Comparison of ENCODE assay signal across 9 cellular contexts in the genomic region with DNA sequence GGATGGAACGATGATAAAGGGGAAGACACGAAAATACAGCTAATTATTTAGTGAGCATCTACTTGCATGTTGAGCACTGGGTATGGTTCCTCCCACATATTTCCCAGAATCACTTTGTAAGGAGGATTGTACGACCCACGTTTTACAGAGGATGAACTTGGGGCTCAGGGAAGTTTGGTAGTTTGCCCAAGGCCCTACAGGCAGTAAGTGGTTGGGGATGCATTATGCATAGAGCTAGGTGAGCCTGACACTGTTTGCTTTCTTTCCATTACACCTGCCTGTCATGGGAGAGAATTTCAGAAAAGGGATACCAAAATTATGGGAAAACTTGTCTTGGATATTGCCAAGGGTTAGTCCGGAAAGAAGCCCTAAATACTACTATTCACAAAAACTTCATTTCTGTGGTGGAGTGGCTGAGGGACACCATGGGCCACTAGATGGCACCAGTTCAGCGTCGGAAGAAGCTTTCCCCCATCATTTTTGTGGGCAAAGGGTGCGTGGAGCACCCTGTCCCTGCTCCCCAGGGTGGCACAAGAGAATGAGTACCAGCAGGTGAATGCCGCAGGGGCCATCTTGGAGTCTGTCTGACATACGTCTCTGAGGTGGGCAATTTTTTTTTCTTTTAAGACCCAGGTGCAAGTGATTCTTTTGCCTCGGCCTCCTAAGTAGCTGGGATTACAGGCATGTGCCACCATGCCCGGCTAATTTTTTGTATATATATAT. TPM values are rescaled to one million over a fixed set of nuclear protein-coding genes. Genes with fewer than 3 reads are reported as not detected.
DNase-seq lines count a peak whose midpoint lies in the region; ATAC-seq, FAIRE-seq and TF ChIP-seq lines count a peak whose summit lies in the region.
"Had no signal": no experiment of that assay in that cellular context is flagged by ENCODE, and none has a peak within 500 bp of the region (broad histone marks: within the 10 kb centered on the region; RNA-seq: fewer than 3 reads in every experiment).

No MANE protein-coding gene starts in this region.

- no peaks in the 10 kb centered on the region for H3K4me1 Mint-ChIP-seq in activated CD8-positive, alpha-beta T cell treated with anti-CD3 and anti-CD28 coated beads for 36 hours (ENCODE audit: low read depth)
- H3K4me1 Mint-ChIP-seq in natural killer cell, result no peaks in the 10 kb centered on the region

- POLR2A ChIA-PET in HEK293 (lab: Yijun Ruan, JAX) (no interaction called here), endothelial cell of umbilical vein (lab: Charles Lee) (no interaction called here)
- POLR2A ChIA-PET in activated CD8-positive, alpha-beta T cell treated with anti-CD3 and anti-CD28 coated beads for 36 hours (lab: Charles Lee), result interaction anchor here (1.0 kb wide), 1 partner anchor 382 kb away, joined by 3 read pairs; no protein-coding TSS in a partner anchor

- peaks cover 12% of the 10 kb centered on the region for H3K27me3 Mint-ChIP-seq in activated CD8-positive, alpha-beta T cell treated with anti-CD3 and anti-CD28 coated beads for 36 hours
- peaks cover 14 to 26% of the 10 kb centered on the region in 2 donors for H3K27me3 Mint-ChIP-seq in natural killer cell (ENCODE audit: low read depth in 2 of 2)

- H3K27me3 ChIP-seq in BE2C (no peaks in the 10 kb centered on the region), endothelial cell of umbilical vein (ENCODE audit: control insufficient read depth in 2 of 2, insufficient read depth in 2 of 2, low read length in 2 of 2) (peaks cover 3 to 4% of the 10 kb centered on the region in 2 experiments), tibial artery (peaks cover 0 to 4% of the 10 kb centered on the region in 2 donors)

- no peaks in the 10 kb centered on the region for H3K79me2 ChIP-seq in endothelial cell of umbilical vein (ENCODE audit: control insufficient read depth, insufficient read depth, low read length)

- H3K36me3 ChIP-seq in BE2C (no peaks in the 10 kb centered on the region), HEK293 (ENCODE audit: control insufficient read depth in 2 of 2, insufficient read depth in 1 of 2, low read length in 2 of 2) (no peaks in the 10 kb centered on the region), endothelial cell of umbilical vein (ENCODE audit: control insufficient read depth in 2 of 2, extremely low read depth in 1 of 2, insufficient read depth in 2 of 2, low read length in 2 of 2) (no peaks in the 10 kb centered on the region), tibial artery (no peaks in the 10 kb centered on the region)

- FAIRE-seq in endothelial cell of umbilical vein (lab: Jason Lieb, UNC), result peak; percentile 82

- no peak overlapping the region for H2AFZ ChIP-seq in endothelial cell of umbilical vein (ENCODE audit: low read depth, low read length)

- H3K9ac ChIP-seq in endothelial cell of umbilical vein (replicated peaks; ENCODE audit: extremely low read depth, insufficient read depth, low read length), result no peak overlapping the region

- H3K27ac ChIP-seq in HEK293 (ENCODE audit: extremely low read depth, low read depth, low read length) (no peak overlapping the region), endothelial cell of umbilical vein (ENCODE audit: insufficient read depth, low read depth, low read length) (no peak overlapping the region), tibial artery (no peak overlapping the region)

- H3K9me3 ChIP-seq in BE2C (no peaks in the 10 kb centered on the region), HEK293 (ENCODE audit: control insufficient read depth, insufficient read depth, low read depth, low read length) (no peaks in the 10 kb centered on the region), endothelial cell of umbilical vein (replicated peaks; ENCODE audit: control insufficient read depth, insufficient read depth, low read length) (no peaks in the 10 kb centered on the region), tibial artery (no peaks in the 10 kb centered on the region)

- no peaks in the 10 kb centered on the region for H3K36me3 Mint-ChIP-seq in activated CD8-positive, alpha-beta T cell treated with anti-CD3 and anti-CD28 coated beads for 36 hours (ENCODE audit: low read depth)
- no peaks in the 10 kb centered on the region for H3K36me3 Mint-ChIP-seq in natural killer cell

- intact Hi-C loops in activated CD8-positive, alpha-beta T cell treated with anti-CD3 and anti-CD28 coated beads for 36 hours (cut with micrococcal nuclease), result loop anchor here (2.0 kb wide), 1 partner anchor 348 kb away; no protein-coding TSS in a partner anchor
- intact Hi-C loops in endothelial cell of umbilical vein (cut with micrococcal nuclease) (loop anchor here (1.0 to 10.0 kb wide), 6 partner anchors 49 to 694 kb away; no protein-coding TSS in a partner anchor), natural killer cell (cut with micrococcal nuclease) (loop anchor here (1.0 kb wide), 1 partner anchor 348 kb away; no protein-coding TSS in a partner anchor), tibial artery (cut with DNase I; ENCODE audit: low total_unique reads) (loop anchor here (5.0 kb wide), 1 partner anchor 347 kb away; no protein-coding TSS in a partner anchor)

- no peaks in the 10 kb centered on the region for H3K9me3 Mint-ChIP-seq in activated CD8-positive, alpha-beta T cell treated with anti-CD3 and anti-CD28 coated beads for 36 hours
- H3K9me3 Mint-ChIP-seq in natural killer cell, result no peaks in the 10 kb centered on the region

- H4K20me1 ChIP-seq in endothelial cell of umbilical vein (replicated peaks; ENCODE audit: control insufficient read depth, extremely low read depth, insufficient read depth, low read length), result no peaks in the 10 kb centered on the region

- DNase-seq in BE2C (peak; percentile 45), NCI-H748 (lab: John Stamatoyannopoulos, UW; ENCODE audit: unreplicated experiment) (peak; percentile 73), endothelial cell of umbilical vein (ENCODE audit: low read depth, low spot score) (peak; percentile 51), natural killer cell (peak; percentile 43), tibial artery (no peak), amniotic stem cell (lab: John Stamatoyannopoulos, UW) (no peak)
- peak; percentile 64 for DNase-seq in activated CD8-positive, alpha-beta T cell treated with anti-CD3 and anti-CD28 coated beads for 36 hours

- BruUV-seq in endothelial cell of umbilical vein (replicated peaks; lab: Mats Ljungman, UMichigan), result no TSS peak

- CTCF ChIA-PET in HEK293 (lab: Yijun Ruan, JAX), result interaction anchor here (0.5 to 6.7 kb wide), 52 partner anchors 8 to 917 kb away, joined by 3 to 169 read pairs (median 4); a partner anchor contains a TSS
- CTCF ChIA-PET in activated CD8-positive, alpha-beta T cell treated with anti-CD3 and anti-CD28 coated beads for 36 hours (lab: Charles Lee), result interaction anchor here (0.6 to 10.8 kb wide), 25 partner anchors 9 to 847 kb away, joined by 3 to 131 read pairs (median 4); a partner anchor contains a TSS
- CTCF ChIA-PET in endothelial cell of umbilical vein (lab: Charles Lee), result interaction anchor here (0.5 to 12.7 kb wide), 56 partner anchors 9 to 847 kb away, joined by 3 to 452 read pairs (median 5); a partner anchor contains a TSS

- dilution Hi-C loops in endothelial cell of umbilical vein (cut with MboI; ENCODE audit: extremely low pct_ligation_motif_present, low sequenced_read_pairs), result loop anchor here (25.0 kb wide), 1 partner anchor 352 kb away; no protein-coding TSS in a partner anchor

- H3K4me3 ChIP-seq in BE2C (ENCODE audit: low read depth, low read length), result no peak overlapping the region
- no peak overlapping the region for H3K4me3 ChIP-seq in HEK293 (ENCODE audit: low read depth, low read length)
- H3K4me3 ChIP-seq in endothelial cell of umbilical vein (replicated peaks in 1 of 3; ENCODE audit: insufficient read depth in 1 of 3, low read depth in 1 of 3, low read length in 3 of 3), result no peak overlapping the region
- no peak overlapping the region for H3K4me3 ChIP-seq in tibial artery

- H3K27ac Mint-ChIP-seq in activated CD8-positive, alpha-beta T cell treated with anti-CD3 and anti-CD28 coated beads for 36 hours, result no peak overlapping the region
- H3K27ac Mint-ChIP-seq in natural killer cell, result no peak overlapping the region

- no peak overlapping the region for H3K4me2 ChIP-seq in endothelial cell of umbilical vein (ENCODE audit: insufficient read depth, low read length)

- H3K9me1 ChIP-seq in endothelial cell of umbilical vein (replicated peaks; ENCODE audit: control insufficient read depth, extremely low read depth, insufficient read depth, low read length), result no peaks in the 10 kb centered on the region

- H3K4me3 Mint-ChIP-seq in activated CD8-positive, alpha-beta T cell treated with anti-CD3 and anti-CD28 coated beads for 36 hours, result no peak overlapping the region
- no peak overlapping the region for H3K4me3 Mint-ChIP-seq in natural killer cell

- H3K4me1 ChIP-seq in BE2C (no peaks in the 10 kb centered on the region), HEK293 (ENCODE audit: control insufficient read depth, insufficient read depth, low read length) (no peaks in the 10 kb centered on the region), endothelial cell of umbilical vein (ENCODE audit: control insufficient read depth, extremely low read depth, insufficient read depth, low read length) (no peaks in the 10 kb centered on the region), tibial artery (no peaks in the 10 kb centered on the region)

- ATAC-seq in activated CD8-positive, alpha-beta T cell treated with anti-CD3 and anti-CD28 coated beads for 36 hours, result peak; percentile 64
- ATAC-seq in natural killer cell, result peak; percentile 62 to 84 (median 79)

- TF ChIP-seq CTCF in BE2C (IDR thresholded peaks at IDR 0.05; ENCODE audit: low read depth, low read length), result peak; percentile 81
- peak; percentile 86 for TF ChIP-seq CTCF in HEK293 (tag by site-specific recombination; IDR thresholded peaks at IDR 0.05)
- peak; percentile 81 for TF ChIP-seq CTCF in activated CD8-positive, alpha-beta T cell treated with anti-CD3 and anti-CD28 coated beads for 36 hours (IDR thresholded peaks at IDR 0.05)
- TF ChIP-seq CTCF in endothelial cell of umbilical vein (IDR thresholded peaks at IDR 0.05; ENCODE audit: extremely low read depth in 1 of 2, insufficient read depth in 1 of 2, low read depth in 1 of 2, low read length in 2 of 2), result peak; percentile 74 to 81
- TF ChIP-seq CTCF in natural killer cell (IDR thresholded peaks at IDR 0.05), result peak; percentile 80
- peak; percentile 61 to 76 for TF ChIP-seq CTCF in tibial artery (IDR thresholded peaks at IDR 0.05)

- no peak for TF ChIP-seq POLR2A in endothelial cell of umbilical vein (IDR thresholded peaks at IDR 0.05; ENCODE audit: low read depth, low read length)

RNA-seq across cellular contexts. Expression of a gene that starts 18.3 kb away (rescaled TPM):
- polyA plus RNA-seq in BE2C (2012; ENCODE audit: insufficient read depth, insufficient read length, low read depth), result 674 TPM
- total RNA-seq in activated CD8-positive, alpha-beta T cell treated with anti-CD3 and anti-CD28 coated beads for 36 hours, result 1,000 to 10,000 TPM; 2,442 to 2,539 TPM
- total RNA-seq in endothelial cell of umbilical vein (1,808 and 1,822 TPM in 2 replicates), natural killer cell (1,000 to 10,000 TPM; 1,115 to 1,338 (median 1,336) TPM)
- 2,510 and 3,284 TPM in 2 replicates for polyA plus RNA-seq in endothelial cell of umbilical vein
- polyA plus RNA-seq in endothelial cell of umbilical vein (2011; cell fraction: cytosol; rRNA removed), result 4,832 and 5,046 TPM in 2 replicates
- 1,295 and 1,487 TPM in 2 replicates for polyA plus RNA-seq in endothelial cell of umbilical vein (2011; cell fraction: nucleus; rRNA removed)
- polyA plus RNA-seq in endothelial cell of umbilical vein (2012), result 3,722 and 3,858 TPM in 2 replicates
- 915 and 991 TPM in 2 replicates for polyA minus RNA-seq in endothelial cell of umbilical vein
- polyA minus RNA-seq in endothelial cell of umbilical vein (2011; cell fraction: cytosol; rRNA and poly(A)+ RNA removed), result 476 TPM
- 210 and 272 TPM in 2 replicates for polyA minus RNA-seq in endothelial cell of umbilical vein (2011; cell fraction: nucleus; rRNA and poly(A)+ RNA removed)

RNA-seq across cellular contexts. Expression of a gene that starts 23.5 kb away (rescaled TPM):
- 30.4 TPM for polyA plus RNA-seq in BE2C (2012; ENCODE audit: insufficient read depth, insufficient read length, low read depth)
- total RNA-seq in activated CD8-positive, alpha-beta T cell treated with anti-CD3 and anti-CD28 coated beads for 36 hours, result 10 to 100 TPM; 21.7 to 22.4 TPM
- 27.4 and 28.4 TPM in 2 replicates for total RNA-seq in endothelial cell of umbilical vein
- 18.7 and 20.4 TPM in 2 replicates for polyA plus RNA-seq in endothelial cell of umbilical vein
- polyA plus RNA-seq in endothelial cell of umbilical vein (2011; cell fraction: cytosol; rRNA removed), result 20.2 and 27.0 TPM in 2 replicates
- polyA plus RNA-seq in endothelial cell of umbilical vein (2011; cell fraction: nucleus; rRNA removed), result 10.1 and 11.5 TPM in 2 replicates
- polyA plus RNA-seq in endothelial cell of umbilical vein (2012), result 17.8 and 20.8 TPM in 2 replicates
- polyA minus RNA-seq in endothelial cell of umbilical vein, result 3.4 and 4.1 TPM in 2 replicates
- polyA minus RNA-seq in endothelial cell of umbilical vein (2011; cell fraction: cytosol; rRNA and poly(A)+ RNA removed), result 5.7 TPM
- 2.9 and 4.8 TPM in 2 replicates for polyA minus RNA-seq in endothelial cell of umbilical vein (2011; cell fraction: nucleus; rRNA and poly(A)+ RNA removed)
- 10 to 100 TPM; 18.8 to 28.0 (median 23.9) TPM for total RNA-seq in natural killer cell

RNA-seq across cellular contexts. Expression of a gene that starts 50.1 kb away (rescaled TPM):
- 14.1 TPM for polyA plus RNA-seq in BE2C (2012; ENCODE audit: insufficient read depth, insufficient read length, low read depth)
- 10 to 100 TPM; 63.7 to 69.3 TPM for total RNA-seq in activated CD8-positive, alpha-beta T cell treated with anti-CD3 and anti-CD28 coated beads for 36 hours
- 53.2 and 57.4 TPM in 2 replicates for total RNA-seq in endothelial cell of umbilical vein
- 21.9 and 26.4 TPM in 2 replicates for polyA plus RNA-seq in endothelial cell of umbilical vein
- polyA plus RNA-seq in endothelial cell of umbilical vein (2011; cell fraction: cytosol; rRNA removed), result 20.6 and 27.6 TPM in 2 replicates
- 20.8 and 22.8 TPM in 2 replicates for polyA plus RNA-seq in endothelial cell of umbilical vein (2011; cell fraction: nucleus; rRNA removed)
- polyA plus RNA-seq in endothelial cell of umbilical vein (2012), result 29.9 and 40.9 TPM in 2 replicates
- polyA minus RNA-seq in endothelial cell of umbilical vein, result 124 TPM in 2 replicates
- polyA minus RNA-seq in endothelial cell of umbilical vein (2011; cell fraction: cytosol; rRNA and poly(A)+ RNA removed), result 56.4 TPM
- 211 and 218 TPM in 2 replicates for polyA minus RNA-seq in endothelial cell of umbilical vein (2011; cell fraction: nucleus; rRNA and poly(A)+ RNA removed)
- 10 to 100 TPM; 78.2 to 81.3 (median 78.4) TPM for total RNA-seq in natural killer cell

RNA-seq across cellular contexts. Expression of a gene that starts 51.3 kb away (rescaled TPM):
- polyA plus RNA-seq in BE2C (2012; ENCODE audit: insufficient read depth, insufficient read length, low read depth), result not detected
- total RNA-seq in activated CD8-positive, alpha-beta T cell treated with anti-CD3 and anti-CD28 coated beads for 36 hours, result under 1 TPM; 0.18 to 0.27 TPM
- total RNA-seq in endothelial cell of umbilical vein, result 80.6 and 96.2 TPM in 2 replicates
- 63.2 and 86.3 TPM in 2 replicates for polyA plus RNA-seq in endothelial cell of umbilical vein
- polyA plus RNA-seq in endothelial cell of umbilical vein (2011; cell fraction: cytosol; rRNA removed), result 78.5 and 83.1 TPM in 2 replicates
- 93.1 and 133 TPM in 2 replicates for polyA plus RNA-seq in endothelial cell of umbilical vein (2011; cell fraction: nucleus; rRNA removed)
- 76.7 and 116 TPM in 2 replicates for polyA plus RNA-seq in endothelial cell of umbilical vein (2012)
- polyA minus RNA-seq in endothelial cell of umbilical vein, result 167 and 184 TPM in 2 replicates
- not detected for polyA minus RNA-seq in endothelial cell of umbilical vein (2011; cell fraction: cytosol; rRNA and poly(A)+ RNA removed)
- polyA minus RNA-seq in endothelial cell of umbilical vein (2011; cell fraction: nucleus; rRNA and poly(A)+ RNA removed), result 58.4 and 89.5 TPM in 2 replicates
- total RNA-seq in natural killer cell, result under 1 TPM in 1 of 3 donors, not detected in 2; 0.48 TPM
- total RNA-seq: mononuclear cell had no signal

Comparison
In these comparisons a context has a peak if more than half of its experiments do, and no peak if none do; other contexts are left out.
1. DNase-seq: peak in BE2C (single experiment), NCI-H748 (single experiment), activated CD8-positive, alpha-beta T cell treated with anti-CD3 and anti-CD28 coated beads for 36 hours (single experiment), endothelial cell of umbilical vein (single experiment) and natural killer cell (single experiment); none in tibial artery (0 of 2) and amniotic stem cell (single experiment).
2. Peak in every context shown above with its lines, with median percentiles within 50 percentile points of each other: CTCF ChIP-seq.